In genomic region chr5:78570646-78571045, GRCh38 we compare ENCODE assay signal across 22 cellular contexts.
"Had no signal": no experiment of that assay in that cellular context is flagged by ENCODE, and none has a peak within 500 bp of the region (broad histone marks: within the 10 kb centered on the region; RNA-seq: fewer than 3 reads in every experiment).

No MANE protein-coding gene starts in this region.

- DNase-seq: effector CD4-positive, alpha-beta T cell; endodermal cell; heart left ventricle; hippocampal formation; left colon; left ventricle myocardium superior; mesendoderm; naive B cell; psoas muscle; retina; spleen; stimulated activated CD4-positive, alpha-beta T cell treated with anti-CD3 and anti-CD28 coated beads, Interleukin-15, amount 100 ng/mL, for 24 hours; stimulated activated CD4-positive, alpha-beta T cell treated with anti-CD3 and anti-CD28 coated beads, Interleukin-1b, Interleukin-23, amount 100 ng/mL, for 48 hours; stimulated activated CD4-positive, alpha-beta T cell treated with anti-CD3 and anti-CD28 coated beads, Interleukin-4, amount 100 ng/mL, for 24 hours; tibial artery; upper lobe of right lung had no signal

- H3K9me3 ChIP-seq: neutrophil, psoas muscle, spleen, tibial artery, upper lobe of right lung, vagina had no signal

- H3K9me3 Mint-ChIP-seq: endodermal cell; stimulated activated memory B cell treated with anti-CD40 and anti-IgM and Interleukin-4, amounts not matched to agents 10 μg/mL and 1 μg/mL and 100 μg/mL, for 72 hours; stimulated activated naive CD8-positive, alpha-beta T cell treated with anti-CD3 and anti-CD28 coated beads, Interleukin-15, Interleukin-2, amounts not matched to agents 100 ng/mL and 50 ng/mL, for 24 hours had no signal

- ATAC-seq: heart left ventricle; left colon; left ventricle myocardium superior; sciatic nerve; stimulated activated memory B cell treated with anti-CD40 and anti-IgM and Interleukin-4, amounts not matched to agents 10 μg/mL and 1 μg/mL and 100 μg/mL, for 72 hours; upper lobe of right lung had no signal

- H3K4me3 Mint-ChIP-seq: endodermal cell; stimulated activated memory B cell treated with anti-CD40 and anti-IgM and Interleukin-4, amounts not matched to agents 10 μg/mL and 1 μg/mL and 100 μg/mL, for 72 hours; stimulated activated naive CD8-positive, alpha-beta T cell treated with anti-CD3 and anti-CD28 coated beads, Interleukin-15, Interleukin-2, amounts not matched to agents 100 ng/mL and 50 ng/mL, for 24 hours had no signal

- H3K27me3 Mint-ChIP-seq: naive B cell; stimulated activated memory B cell treated with anti-CD40 and anti-IgM and Interleukin-4, amounts not matched to agents 10 μg/mL and 1 μg/mL and 100 μg/mL, for 72 hours had no signal

- H3K27ac ChIP-seq: neutrophil, spleen, tibial artery, upper lobe of right lung, vagina had no signal

- H3K36me3 ChIP-seq: neutrophil, spleen, tibial artery, upper lobe of right lung, vagina had no signal

- H3K36me3 Mint-ChIP-seq: naive B cell had no signal

- H3K27me3 ChIP-seq: heart left ventricle, neutrophil, spleen, tibial artery, upper lobe of right lung, vagina had no signal

- H3K4me3 ChIP-seq: heart left ventricle, lung, psoas muscle, spleen, tibial artery, upper lobe of right lung, vagina had no signal

- H3K27ac Mint-ChIP-seq: endodermal cell; stimulated activated memory B cell treated with anti-CD40 and anti-IgM and Interleukin-4, amounts not matched to agents 10 μg/mL and 1 μg/mL and 100 μg/mL, for 72 hours; stimulated activated naive CD8-positive, alpha-beta T cell treated with anti-CD3 and anti-CD28 coated beads, Interleukin-15, Interleukin-2, amounts not matched to agents 100 ng/mL and 50 ng/mL, for 24 hours had no signal
